23 cellular contexts compared by ENCODE assay signal in genomic region chr4:101010987-101011386, GRCh38.
"Had no signal": no experiment of that assay in that cellular context is flagged by ENCODE, and none has a peak within 500 bp of the region (broad histone marks: within the 10 kb centered on the region; RNA-seq: fewer than 3 reads in every experiment).

No MANE protein-coding gene starts in this region.

- H3K9me3 Mint-ChIP-seq: activated naive CD4-positive, alpha-beta T cell treated with anti-CD3 and anti-CD28 coated beads, Interleukin-2, amount 10 ng/mL, durations not matched to agents 7 days and 5 days; activated naive CD8-positive, alpha-beta T cell treated with anti-CD3 and anti-CD28 coated beads for 36 hours; activated T-cell treated with anti-CD3 and anti-CD28 coated beads, Interleukin-2, amount 50 U/mL, for 72 hours; activated T-helper 2 cell treated with anti-CD3 and anti-CD28 coated beads, Interferon-gamma antibody, Interleukin-2, Interleukin-4, amounts not matched to agents 10 μg/mL and 5 μg/mL and 100 μg/mL, durations not matched to agents 14 hours and 24 hours and 36 hours had no signal

- H3K27me3 ChIP-seq: brain microvascular endothelial cell had no signal

- DNase-seq: activated CD4-positive, alpha-beta T cell treated with anti-CD3 and anti-CD28 coated beads for 48 hours; activated CD4-positive, alpha-beta T cell treated with anti-CD3 and anti-CD28 coated beads, Interleukin-2, amount 50 U/mL, for 4 hours; activated CD4-positive, CD25-positive, alpha-beta regulatory T cell treated with anti-CD3 and anti-CD28 coated beads, Interleukin-2, amount 50 U/mL, for 72 hours; activated gamma-delta T cell treated with Interleukin-2 at 50 U/mL for 16 hours; activated naive CD4-positive, alpha-beta T cell treated with anti-CD3 and anti-CD28 coated beads, Interleukin-2, amount 10 ng/mL, durations not matched to agents 7 days and 5 days; activated naive CD8-positive, alpha-beta T cell treated with anti-CD3 and anti-CD28 coated beads for 36 hours; activated T-cell treated with anti-CD3 and anti-CD28 coated beads for 4 hours; activated T-cell treated with anti-CD3 and anti-CD28 coated beads, Interleukin-2, amount 50 U/mL, for 72 hours; brain microvascular endothelial cell; MM.1S; NCI-H1105; NCI-H1436; NCI-H1694 treated with DMSO at 0.1 percent for 48 hours; NCI-H2029 treated with DMSO at 0.1 percent for 48 hours; NCI-H510A treated with DMSO at 0.1 percent for 48 hours; NCI-H69; PC-3; SHP77; T-helper 9 cell had no signal

- H3K4me3 Mint-ChIP-seq: activated naive CD4-positive, alpha-beta T cell treated with anti-CD3 and anti-CD28 coated beads, Interleukin-2, amount 10 ng/mL, durations not matched to agents 7 days and 5 days; activated naive CD8-positive, alpha-beta T cell treated with anti-CD3 and anti-CD28 coated beads for 36 hours; activated T-cell treated with anti-CD3 and anti-CD28 coated beads, Interleukin-2, amount 50 U/mL, for 72 hours; T-helper 1 cell treated with Interleukin-12 subunit alpha and Interleukin-12 subunit beta and Interleukin-4 antibody, amounts not matched to agents 30 μg/mL and 1 μg/mL, for 36 hours; WTC11 had no signal

- ATAC-seq: activated T-cell treated with anti-CD3 and anti-CD28 coated beads, Interleukin-2, amount 50 U/mL, for 72 hours; PC-3; WTC11 had no signal

- H3K27ac Mint-ChIP-seq: activated naive CD4-positive, alpha-beta T cell treated with anti-CD3 and anti-CD28 coated beads, Interleukin-2, amount 10 ng/mL, durations not matched to agents 7 days and 5 days; activated naive CD8-positive, alpha-beta T cell treated with anti-CD3 and anti-CD28 coated beads for 36 hours; activated T-cell treated with anti-CD3 and anti-CD28 coated beads, Interleukin-2, amount 50 U/mL, for 72 hours; activated T-helper 2 cell treated with anti-CD3 and anti-CD28 coated beads, Interferon-gamma antibody, Interleukin-2, Interleukin-4, amounts not matched to agents 10 μg/mL and 5 μg/mL and 100 μg/mL, durations not matched to agents 14 hours and 24 hours and 36 hours; T-helper 1 cell treated with Interleukin-12 subunit alpha and Interleukin-12 subunit beta and Interleukin-4 antibody, amounts not matched to agents 30 μg/mL and 1 μg/mL, for 36 hours; WTC11 had no signal

- H3K36me3 ChIP-seq: brain microvascular endothelial cell had no signal

- FAIRE-seq: RCC 7860 had no signal

- H3K27ac ChIP-seq: brain microvascular endothelial cell had no signal

- H3K36me3 Mint-ChIP-seq: activated naive CD8-positive, alpha-beta T cell treated with anti-CD3 and anti-CD28 coated beads for 36 hours; WTC11 had no signal
